24 cellular contexts compared by ENCODE assay signal in genomic region chr19:57537953-57538547, GRCh38. TPM values are rescaled to one million over a fixed set of nuclear protein-coding genes. Genes with fewer than 3 reads are reported as not detected.
A peak's percentile ranks its signal among the peaks of the same experiment; 100 is the strongest.
DNase-seq lines count a peak whose midpoint lies in the region; TF ChIP-seq lines count a peak whose summit lies in the region.
"Had no signal": no experiment of that assay in that cellular context is flagged by ENCODE, and none has a peak within 500 bp of the region (broad histone marks: within the 10 kb centered on the region; RNA-seq: fewer than 3 reads in every experiment).

No MANE protein-coding gene starts in this region.

- H3K4me1 Mint-ChIP-seq in osteocyte (ENCODE audit: unreplicated experiment), result no peaks in the 10 kb centered on the region
- H3K4me1 Mint-ChIP-seq: activated CD4-positive, alpha-beta T cell treated with anti-CD3 and anti-CD28 coated beads, Interleukin-2, amount 10 ng/mL, durations not matched to agents 7 days and 5 days; activated CD8-positive, alpha-beta memory T cell treated with anti-CD3 and anti-CD28 coated beads, Interleukin-2, amount 10 ng/mL, durations not matched to agents 7 days and 5 days had no signal

- peaks cover 71 to 76% of the 10 kb centered on the region in 2 donors for H3K36me3 ChIP-seq in stomach smooth muscle (ENCODE audit: control insufficient read depth in 2 of 2, insufficient read depth in 2 of 2, low read length in 2 of 2)

- in situ Hi-C loops in KBM-7 (cut with MboI; ENCODE audit: low pct_unique_long_range_greater_than_20kb, low sequenced_read_pairs), result no loop called here

- no peak overlapping the region for H3K9ac ChIP-seq in stomach smooth muscle (ENCODE audit: low read length in 2 of 2)

- no peak overlapping the region for H3K4me3 Mint-ChIP-seq in osteocyte (ENCODE audit: unreplicated experiment)
- H3K4me3 Mint-ChIP-seq: activated CD4-positive, alpha-beta T cell treated with anti-CD3 and anti-CD28 coated beads, Interleukin-2, amount 10 ng/mL, durations not matched to agents 7 days and 5 days; activated CD8-positive, alpha-beta memory T cell treated with anti-CD3 and anti-CD28 coated beads, Interleukin-2, amount 10 ng/mL, durations not matched to agents 7 days and 5 days; activated naive CD8-positive, alpha-beta T cell; HFFc6; stimulated activated naive CD8-positive, alpha-beta T cell treated with anti-CD3 and anti-CD28 coated beads, Interleukin-15, Interleukin-2, amounts not matched to agents 100 ng/mL and 50 ng/mL, for 24 hours; T-helper 2 cell treated with Interferon-gamma antibody and Interleukin-4, amounts not matched to agents 5 μg/mL and 100 μg/mL, for 36 hours; type B pancreatic cell had no signal

- no peak for TF ChIP-seq CTCF in osteocyte (IDR thresholded peaks at IDR 0.05)

- no peak for TF ChIP-seq POLR2A in erythroblast (IDR thresholded peaks at IDR 0.05; ENCODE audit: low read length)

- H3K27ac ChIP-seq in stomach smooth muscle (ENCODE audit: low read length), result no peak overlapping the region
- H3K27ac ChIP-seq: gastrocnemius medialis, right atrium auricular region, SK-N-MC, spleen, WERI-Rb-1 had no signal

- peak overlapping the region; percentile 3 to 45 for H3K4me3 ChIP-seq in stomach smooth muscle (ENCODE audit: low read length in 2 of 2)
- H3K4me3 ChIP-seq: right atrium auricular region, SK-N-MC had no signal

- DNase-seq in KBM-7 (peak; percentile 25), erythroblast (lab: John Stamatoyannopoulos, UW) (peak; percentile 19 to 42), T-helper 1 cell (no peak), osteocyte (ENCODE audit: extremely low spot score, unreplicated experiment) (no peak), superior temporal gyrus (ENCODE audit: extremely low spot score) (no peak)
- DNase-seq: activated CD4-positive, alpha-beta T cell treated with anti-CD3 and anti-CD28 coated beads, Interleukin-2, amount 10 ng/mL, durations not matched to agents 7 days and 5 days; activated CD8-positive, alpha-beta memory T cell treated with anti-CD3 and anti-CD28 coated beads, Interleukin-2, amount 10 ng/mL, durations not matched to agents 7 days and 5 days; DMS79 treated with DMSO at 0.1 percent for 48 hours; gastrocnemius medialis; HFFc6; Kasumi-1; NCI-H1694; NCI-H69; RPMI8226; spleen; stimulated activated CD4-positive, alpha-beta T cell treated with anti-CD3 and anti-CD28 coated beads, Interleukin-4, amount 100 ng/mL, for 24 hours; WERI-Rb-1 had no signal

- H3K9me3 Mint-ChIP-seq in osteocyte (ENCODE audit: unreplicated experiment), result peaks cover 69% of the 10 kb centered on the region

- no peak overlapping the region for H3K27ac Mint-ChIP-seq in osteocyte (ENCODE audit: unreplicated experiment)
- H3K27ac Mint-ChIP-seq: activated CD4-positive, alpha-beta T cell treated with anti-CD3 and anti-CD28 coated beads, Interleukin-2, amount 10 ng/mL, durations not matched to agents 7 days and 5 days; activated CD8-positive, alpha-beta memory T cell treated with anti-CD3 and anti-CD28 coated beads, Interleukin-2, amount 10 ng/mL, durations not matched to agents 7 days and 5 days; activated naive CD8-positive, alpha-beta T cell; HFFc6; stimulated activated naive CD8-positive, alpha-beta T cell treated with anti-CD3 and anti-CD28 coated beads, Interleukin-15, Interleukin-2, amounts not matched to agents 100 ng/mL and 50 ng/mL, for 24 hours; T-helper 2 cell treated with Interferon-gamma antibody and Interleukin-4, amounts not matched to agents 5 μg/mL and 100 μg/mL, for 36 hours; type B pancreatic cell had no signal

- H3K4me1 ChIP-seq in stomach smooth muscle (ENCODE audit: control insufficient read depth, insufficient read depth, low read length), result no peaks in the 10 kb centered on the region
- H3K4me1 ChIP-seq: gastrocnemius medialis, right atrium auricular region, spleen had no signal

- H3K36me3 Mint-ChIP-seq in osteocyte (ENCODE audit: unreplicated experiment), result peaks cover 97% of the 10 kb centered on the region

- H3K27me3 ChIP-seq in stomach smooth muscle (ENCODE audit: control insufficient read depth in 1 of 2, insufficient read depth in 2 of 2, low read length in 2 of 2), result no peaks in the 10 kb centered on the region
- H3K27me3 ChIP-seq: gastrocnemius medialis, right atrium auricular region, spleen had no signal

- H3K9me3 ChIP-seq in stomach smooth muscle (ENCODE audit: control insufficient read depth in 2 of 2, low read length in 2 of 2), result peaks cover 70 to 82% of the 10 kb centered on the region in 2 donors

- H3K27me3 Mint-ChIP-seq in osteocyte (ENCODE audit: unreplicated experiment), result no peaks in the 10 kb centered on the region
- H3K27me3 Mint-ChIP-seq: activated CD4-positive, alpha-beta T cell treated with anti-CD3 and anti-CD28 coated beads, Interleukin-2, amount 10 ng/mL, durations not matched to agents 7 days and 5 days; activated CD8-positive, alpha-beta memory T cell treated with anti-CD3 and anti-CD28 coated beads, Interleukin-2, amount 10 ng/mL, durations not matched to agents 7 days and 5 days; activated naive CD8-positive, alpha-beta T cell; stimulated activated naive CD8-positive, alpha-beta T cell treated with anti-CD3 and anti-CD28 coated beads, Interleukin-15, Interleukin-2, amounts not matched to agents 100 ng/mL and 50 ng/mL, for 24 hours; type B pancreatic cell had no signal

RNA-seq across cellular contexts. Expression of gene ZNF549, which starts 10.9 kb away (rescaled TPM):
- total RNA-seq in osteocyte, result 7.3 and 9.0 TPM in 2 replicates

RNA-seq across cellular contexts. Expression of gene ZNF550, which starts 21.6 kb away (rescaled TPM):
- total RNA-seq in osteocyte, result 10.3 and 11.0 TPM in 2 replicates

RNA-seq across cellular contexts. Expression of gene ZNF773, which starts 38.3 kb away (rescaled TPM):
- 7.4 and 8.4 TPM in 2 replicates for total RNA-seq in osteocyte

RNA-seq across cellular contexts. Expression of gene ZNF416, which starts 40.7 kb away (rescaled TPM):
- total RNA-seq in osteocyte, result 6.5 and 6.8 TPM in 2 replicates

RNA-seq across cellular contexts. Expression of gene ZIK1, which starts 45.9 kb away (rescaled TPM):
- total RNA-seq in osteocyte, result 6.8 and 7.1 TPM in 2 replicates

Comparison
In these comparisons a context has a peak if more than half of its experiments do, and no peak if none do; other contexts are left out.
1. DNase-seq: peak in KBM-7 (single experiment) and erythroblast (2 of 2); none in T-helper 1 cell (0 of 5), osteocyte (single experiment) and superior temporal gyrus (single experiment).